Comparison of ENCODE assay signal across 25 cellular contexts in the genomic region with DNA sequence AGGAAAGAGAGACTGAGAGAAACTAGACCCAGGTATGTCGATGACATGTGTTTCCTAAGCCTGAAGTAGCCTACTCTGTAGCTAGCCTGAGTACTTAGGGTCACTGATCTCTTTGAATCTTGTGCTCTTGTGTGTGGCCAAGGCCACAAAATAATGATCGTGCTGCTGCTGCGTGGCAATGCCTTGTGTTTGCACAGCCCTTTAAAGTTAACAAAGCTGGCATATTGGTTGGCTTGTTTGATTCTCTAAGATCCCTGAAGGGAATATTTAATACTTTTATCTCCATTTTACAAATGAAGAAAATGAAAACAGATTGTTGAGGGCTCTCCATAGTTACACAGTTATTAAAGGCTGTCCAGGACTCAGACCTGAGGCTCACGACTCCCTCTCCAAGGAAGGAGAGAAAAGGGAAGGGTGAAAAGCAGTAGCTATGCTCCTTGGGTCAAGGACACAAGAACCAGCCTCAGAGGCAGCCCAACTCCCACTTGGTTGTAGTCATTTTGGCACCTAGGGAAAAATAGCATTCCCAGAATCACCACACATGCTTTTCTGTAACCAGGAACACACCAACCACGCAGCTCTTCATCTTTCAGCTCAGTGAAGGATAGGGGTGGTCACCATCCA.
"Had no signal": no experiment of that assay in that cellular context is flagged by ENCODE, and none has a peak within 500 bp of the region (broad histone marks: within the 10 kb centered on the region; RNA-seq: fewer than 3 reads in every experiment).

No MANE protein-coding gene starts in this region.

- H3K27me3 Mint-ChIP-seq: activated naive CD8-positive, alpha-beta T cell; naive B cell had no signal

- H3K36me3 Mint-ChIP-seq: activated CD8-positive, alpha-beta memory T cell treated with anti-CD3 and anti-CD28 coated beads, Interleukin-2, amount 10 ng/mL, durations not matched to agents 7 days and 5 days; activated naive CD8-positive, alpha-beta T cell; brain; naive B cell; neural progenitor cell; WTC11 had no signal

- H3K27ac Mint-ChIP-seq: activated CD8-positive, alpha-beta memory T cell treated with anti-CD3 and anti-CD28 coated beads, Interleukin-2, amount 10 ng/mL, durations not matched to agents 7 days and 5 days; activated CD8-positive, alpha-beta T cell treated with anti-CD3 and anti-CD28 coated beads, Interleukin-2, amount 10 ng/mL, durations not matched to agents 7 days and 5 days; activated naive CD8-positive, alpha-beta T cell; neural progenitor cell; T-helper 17 cell; WTC11 had no signal

- H3K9me3 Mint-ChIP-seq: brain, naive B cell, neural progenitor cell had no signal

- H3K27ac ChIP-seq: epithelial cell of prostate, esophagus squamous epithelium, neural progenitor cell, SK-N-MC, spleen, testis, transverse colon had no signal

- H3K4me3 Mint-ChIP-seq: activated CD8-positive, alpha-beta memory T cell treated with anti-CD3 and anti-CD28 coated beads, Interleukin-2, amount 10 ng/mL, durations not matched to agents 7 days and 5 days; activated CD8-positive, alpha-beta T cell treated with anti-CD3 and anti-CD28 coated beads, Interleukin-2, amount 10 ng/mL, durations not matched to agents 7 days and 5 days; activated naive CD8-positive, alpha-beta T cell; naive B cell; neural progenitor cell; T-helper 17 cell; WTC11 had no signal

- ATAC-seq: activated CD8-positive, alpha-beta memory T cell treated with anti-CD3 and anti-CD28 coated beads, Interleukin-2, amount 10 ng/mL, durations not matched to agents 7 days and 5 days; activated CD8-positive, alpha-beta T cell treated with anti-CD3 and anti-CD28 coated beads, Interleukin-2, amount 10 ng/mL, durations not matched to agents 7 days and 5 days; left ventricle myocardium superior; right cardiac atrium; T-helper 17 cell; WTC11 had no signal

- H3K4me1 Mint-ChIP-seq: activated CD8-positive, alpha-beta memory T cell treated with anti-CD3 and anti-CD28 coated beads, Interleukin-2, amount 10 ng/mL, durations not matched to agents 7 days and 5 days; naive B cell; neural progenitor cell; T-helper 17 cell; WTC11 had no signal

- DNase-seq: activated CD4-positive, alpha-beta T cell treated with anti-CD3 and anti-CD28 coated beads for 1 hour; activated CD8-positive, alpha-beta memory T cell treated with anti-CD3 and anti-CD28 coated beads, Interleukin-2, amount 10 ng/mL, durations not matched to agents 7 days and 5 days; activated CD8-positive, alpha-beta T cell treated with anti-CD3 and anti-CD28 coated beads, Interleukin-2, amount 10 ng/mL, durations not matched to agents 7 days and 5 days; activated effector memory CD4-positive, alpha-beta T cell treated with Interleukin-2 at 50 U/mL for 16 hours; activated naive CD4-positive, alpha-beta T cell treated with Interleukin-2 at 50 U/mL for 16 hours; esophagus squamous epithelium; foreskin melanocyte; left ventricle myocardium superior; mammary epithelial cell; naive B cell; occipital lobe; right cardiac atrium; spleen; stimulated activated naive CD4-positive, alpha-beta T cell; SW 1271; T-helper 17 cell; T1000; testis; transverse colon had no signal
